In genomic region chr15:75561888-75562287, GRCh38 we compare ENCODE assay signal across 38 cellular contexts.
"Had no signal": no experiment of that assay in that cellular context is flagged by ENCODE, and none has a peak within 500 bp of the region (broad histone marks: within the 10 kb centered on the region; RNA-seq: fewer than 3 reads in every experiment).

No MANE protein-coding gene starts in this region.

- H3K9me3 Mint-ChIP-seq: activated CD4-positive, alpha-beta memory T cell treated with anti-CD3 and anti-CD28 coated beads, Interleukin-2, amount 10 ng/mL, durations not matched to agents 7 days and 5 days; activated CD4-positive, alpha-beta T cell treated with anti-CD3 and anti-CD28 coated beads, Interleukin-2, amount 10 ng/mL, durations not matched to agents 7 days and 5 days; activated naive CD4-positive, alpha-beta T cell treated with anti-CD3 and anti-CD28 coated beads for 36 hours; activated naive CD4-positive, alpha-beta T cell treated with anti-CD3 and anti-CD28 coated beads, Interleukin-2, amount 50 U/mL, for 72 hours; activated naive CD8-positive, alpha-beta T cell treated with anti-CD3 and anti-CD28 coated beads for 36 hours; activated T-cell treated with anti-CD3 and anti-CD28 coated beads, Interleukin-2, amount 50 U/mL, for 4 hours; activated T-cell treated with anti-CD3 and anti-CD28 coated beads, Interleukin-2, amount 50 U/mL, for 72 hours; activated T-helper 1 cell treated with anti-CD3 and anti-CD28 coated beads, Interleukin-12 subunit alpha, Interleukin-12 subunit beta, Interleukin-2, Interleukin-4 antibody, amounts not matched to agents 30 ng/mL and 10 ng/mL and 1 ng/mL, durations not matched to agents 14 hours and 24 hours and 36 hours; activated T-helper 17 cell treated with anti-CD3 and anti-CD28 coated beads, Interleukin-2, amount 50 U/mL, for 72 hours; T-helper 1 cell treated with Interleukin-12 subunit alpha and Interleukin-12 subunit beta and Interleukin-4 antibody, amounts not matched to agents 30 μg/mL and 1 μg/mL, for 36 hours; T-helper 2 cell treated with Interferon-gamma antibody and Interleukin-4, amounts not matched to agents 5 μg/mL and 100 μg/mL, for 36 hours had no signal

- DNase-seq: activated CD4-positive, alpha-beta memory T cell treated with anti-CD3 and anti-CD28 coated beads, Interleukin-2, amount 10 ng/mL, durations not matched to agents 7 days and 5 days; activated CD4-positive, alpha-beta T cell treated with anti-CD3 and anti-CD28 coated beads for 1 hour; activated CD4-positive, alpha-beta T cell treated with anti-CD3 and anti-CD28 coated beads for 36 hours; activated CD4-positive, alpha-beta T cell treated with anti-CD3 and anti-CD28 coated beads for 48 hours; activated CD4-positive, alpha-beta T cell treated with anti-CD3 and anti-CD28 coated beads, Interleukin-2, amount 10 ng/mL, durations not matched to agents 7 days and 5 days; activated CD4-positive, alpha-beta T cell treated with anti-CD3 and anti-CD28 coated beads, Interleukin-2, amount 50 U/mL, for 48 hours; activated CD4-positive, CD25-positive, alpha-beta regulatory T cell; activated CD8-positive, alpha-beta memory T cell treated with anti-CD3 and anti-CD28 coated beads for 24 hours; activated CD8-positive, alpha-beta memory T cell treated with anti-CD3 and anti-CD28 coated beads, Interleukin-2, amount 10 ng/mL, durations not matched to agents 7 days and 5 days; activated CD8-positive, alpha-beta memory T cell treated with anti-CD3 and anti-CD28 coated beads, Interleukin-2, amount 50 U/mL, for 48 hours; activated CD8-positive, alpha-beta T cell treated with anti-CD3 and anti-CD28 coated beads, Interleukin-2, amount 10 ng/mL, durations not matched to agents 7 days and 5 days; activated effector memory CD4-positive, alpha-beta T cell treated with anti-CD3 and anti-CD28 coated beads, Interleukin-2, amount 50 U/mL, for 16 hours; activated gamma-delta T cell treated with Interleukin-2 at 50 U/mL for 16 hours; activated naive CD4-positive, alpha-beta T cell; activated naive CD4-positive, alpha-beta T cell treated with anti-CD3 and anti-CD28 coated beads for 36 hours; activated naive CD4-positive, alpha-beta T cell treated with anti-CD3 and anti-CD28 coated beads, Interleukin-2, amount 50 U/mL, for 16 hours; activated naive CD8-positive, alpha-beta T cell treated with anti-CD3 and anti-CD28 coated beads for 36 hours; activated T-cell treated with anti-CD3 and anti-CD28 coated beads, Interleukin-2, amount 50 U/mL, for 4 hours; activated T-cell treated with anti-CD3 and anti-CD28 coated beads, Interleukin-2, amount 50 U/mL, for 72 hours; adrenal gland; amniotic stem cell; aorta; body of pancreas; brain microvascular endothelial cell; central memory CD4-positive, alpha-beta T cell; T-helper 1 cell; T-helper 2 cell; T-helper 9 cell had no signal

- H3K36me3 Mint-ChIP-seq: activated naive CD4-positive, alpha-beta T cell treated with anti-CD3 and anti-CD28 coated beads, Interleukin-2, amount 50 U/mL, for 72 hours had no signal

- H3K27ac Mint-ChIP-seq: activated CD4-positive, alpha-beta memory T cell treated with anti-CD3 and anti-CD28 coated beads, Interleukin-2, amount 10 ng/mL, durations not matched to agents 7 days and 5 days; activated CD4-positive, alpha-beta T cell treated with anti-CD3 and anti-CD28 coated beads for 36 hours; activated CD4-positive, alpha-beta T cell treated with anti-CD3 and anti-CD28 coated beads, Interleukin-2, amount 10 ng/mL, durations not matched to agents 7 days and 5 days; activated CD8-positive, alpha-beta memory T cell treated with anti-CD3 and anti-CD28 coated beads, Interleukin-2, amount 10 ng/mL, durations not matched to agents 7 days and 5 days; activated CD8-positive, alpha-beta T cell treated with anti-CD3 and anti-CD28 coated beads, Interleukin-2, amount 10 ng/mL, durations not matched to agents 7 days and 5 days; activated naive CD4-positive, alpha-beta T cell treated with anti-CD3 and anti-CD28 coated beads for 36 hours; activated naive CD4-positive, alpha-beta T cell treated with anti-CD3 and anti-CD28 coated beads, Interleukin-2, amount 50 U/mL, for 72 hours; activated naive CD8-positive, alpha-beta T cell treated with anti-CD3 and anti-CD28 coated beads for 36 hours; activated T-cell treated with anti-CD3 and anti-CD28 coated beads, Interleukin-2, amount 50 U/mL, for 72 hours; activated T-helper 1 cell treated with anti-CD3 and anti-CD28 coated beads, Interleukin-12 subunit alpha, Interleukin-12 subunit beta, Interleukin-2, Interleukin-4 antibody, amounts not matched to agents 30 ng/mL and 10 ng/mL and 1 ng/mL, durations not matched to agents 14 hours and 24 hours and 36 hours; activated T-helper 17 cell treated with anti-CD3 and anti-CD28 coated beads, Interleukin-2, amount 50 U/mL, for 72 hours; T-helper 1 cell treated with Interleukin-12 subunit alpha and Interleukin-12 subunit beta and Interleukin-4 antibody, amounts not matched to agents 30 μg/mL and 1 μg/mL, for 36 hours; T-helper 2 cell treated with Interferon-gamma antibody and Interleukin-4, amounts not matched to agents 5 μg/mL and 100 μg/mL, for 36 hours had no signal

- H3K4me1 ChIP-seq: body of pancreas, breast epithelium had no signal

- H3K4me3 ChIP-seq: adrenal gland, body of pancreas, breast epithelium had no signal

- FAIRE-seq: astrocyte, TTC549 had no signal

- H3K27me3 Mint-ChIP-seq: activated CD4-positive, alpha-beta memory T cell treated with anti-CD3 and anti-CD28 coated beads, Interleukin-2, amount 10 ng/mL, durations not matched to agents 7 days and 5 days; activated CD4-positive, alpha-beta T cell treated with anti-CD3 and anti-CD28 coated beads for 36 hours; activated CD4-positive, alpha-beta T cell treated with anti-CD3 and anti-CD28 coated beads, Interleukin-2, amount 10 ng/mL, durations not matched to agents 7 days and 5 days; activated CD8-positive, alpha-beta memory T cell treated with anti-CD3 and anti-CD28 coated beads, Interleukin-2, amount 10 ng/mL, durations not matched to agents 7 days and 5 days; activated naive CD8-positive, alpha-beta T cell treated with anti-CD3 and anti-CD28 coated beads for 36 hours; activated T-helper 17 cell treated with anti-CD3 and anti-CD28 coated beads, Interleukin-2, amount 50 U/mL, for 72 hours had no signal

- H3K36me3 ChIP-seq: adrenal gland, brain microvascular endothelial cell, breast epithelium had no signal

- H3K27me3 ChIP-seq: adrenal gland, body of pancreas, brain microvascular endothelial cell, breast epithelium had no signal

- ATAC-seq: activated CD4-positive, alpha-beta T cell treated with anti-CD3 and anti-CD28 coated beads for 36 hours; activated CD4-positive, CD25-positive, alpha-beta regulatory T cell treated with anti-CD3 and anti-CD28 coated beads, Interleukin-2, amount 50 U/mL, for 24 hours; activated CD8-positive, alpha-beta memory T cell treated with anti-CD3 and anti-CD28 coated beads, Interleukin-2, amount 10 ng/mL, durations not matched to agents 7 days and 5 days; activated CD8-positive, alpha-beta T cell treated with anti-CD3 and anti-CD28 coated beads, Interleukin-2, amount 10 ng/mL, durations not matched to agents 7 days and 5 days; activated naive CD4-positive, alpha-beta T cell treated with anti-CD3 and anti-CD28 coated beads, Interleukin-2, amount 50 U/mL, for 72 hours; activated T-cell treated with anti-CD3 and anti-CD28 coated beads, Interleukin-2, amount 50 U/mL, for 4 hours; activated T-cell treated with anti-CD3 and anti-CD28 coated beads, Interleukin-2, amount 50 U/mL, for 72 hours; activated T-helper 17 cell treated with anti-CD3 and anti-CD28 coated beads, Interleukin-2, amount 50 U/mL, for 72 hours; body of pancreas had no signal

- H3K27ac ChIP-seq: adrenal gland, body of pancreas, brain microvascular endothelial cell, breast epithelium, VCaP had no signal

- H3K9me3 ChIP-seq: adrenal gland, body of pancreas, breast epithelium had no signal

- H3K4me3 Mint-ChIP-seq: activated CD4-positive, alpha-beta memory T cell treated with anti-CD3 and anti-CD28 coated beads, Interleukin-2, amount 10 ng/mL, durations not matched to agents 7 days and 5 days; activated CD4-positive, alpha-beta T cell treated with anti-CD3 and anti-CD28 coated beads for 36 hours; activated CD4-positive, alpha-beta T cell treated with anti-CD3 and anti-CD28 coated beads, Interleukin-2, amount 10 ng/mL, durations not matched to agents 7 days and 5 days; activated CD8-positive, alpha-beta memory T cell treated with anti-CD3 and anti-CD28 coated beads, Interleukin-2, amount 10 ng/mL, durations not matched to agents 7 days and 5 days; activated CD8-positive, alpha-beta T cell treated with anti-CD3 and anti-CD28 coated beads, Interleukin-2, amount 10 ng/mL, durations not matched to agents 7 days and 5 days; activated naive CD4-positive, alpha-beta T cell treated with anti-CD3 and anti-CD28 coated beads for 36 hours; activated naive CD8-positive, alpha-beta T cell treated with anti-CD3 and anti-CD28 coated beads for 36 hours; activated T-cell treated with anti-CD3 and anti-CD28 coated beads, Interleukin-2, amount 50 U/mL, for 4 hours; activated T-cell treated with anti-CD3 and anti-CD28 coated beads, Interleukin-2, amount 50 U/mL, for 72 hours; activated T-helper 1 cell treated with anti-CD3 and anti-CD28 coated beads, Interleukin-12 subunit alpha, Interleukin-12 subunit beta, Interleukin-2, Interleukin-4 antibody, amounts not matched to agents 30 ng/mL and 10 ng/mL and 1 ng/mL, durations not matched to agents 14 hours and 24 hours and 36 hours; activated T-helper 17 cell treated with anti-CD3 and anti-CD28 coated beads, Interleukin-2, amount 50 U/mL, for 72 hours; T-helper 1 cell treated with Interleukin-12 subunit alpha and Interleukin-12 subunit beta and Interleukin-4 antibody, amounts not matched to agents 30 μg/mL and 1 μg/mL, for 36 hours; T-helper 2 cell treated with Interferon-gamma antibody and Interleukin-4, amounts not matched to agents 5 μg/mL and 100 μg/mL, for 36 hours had no signal
